ENCODE assay signal across 9 cellular contexts in the genomic region with DNA sequence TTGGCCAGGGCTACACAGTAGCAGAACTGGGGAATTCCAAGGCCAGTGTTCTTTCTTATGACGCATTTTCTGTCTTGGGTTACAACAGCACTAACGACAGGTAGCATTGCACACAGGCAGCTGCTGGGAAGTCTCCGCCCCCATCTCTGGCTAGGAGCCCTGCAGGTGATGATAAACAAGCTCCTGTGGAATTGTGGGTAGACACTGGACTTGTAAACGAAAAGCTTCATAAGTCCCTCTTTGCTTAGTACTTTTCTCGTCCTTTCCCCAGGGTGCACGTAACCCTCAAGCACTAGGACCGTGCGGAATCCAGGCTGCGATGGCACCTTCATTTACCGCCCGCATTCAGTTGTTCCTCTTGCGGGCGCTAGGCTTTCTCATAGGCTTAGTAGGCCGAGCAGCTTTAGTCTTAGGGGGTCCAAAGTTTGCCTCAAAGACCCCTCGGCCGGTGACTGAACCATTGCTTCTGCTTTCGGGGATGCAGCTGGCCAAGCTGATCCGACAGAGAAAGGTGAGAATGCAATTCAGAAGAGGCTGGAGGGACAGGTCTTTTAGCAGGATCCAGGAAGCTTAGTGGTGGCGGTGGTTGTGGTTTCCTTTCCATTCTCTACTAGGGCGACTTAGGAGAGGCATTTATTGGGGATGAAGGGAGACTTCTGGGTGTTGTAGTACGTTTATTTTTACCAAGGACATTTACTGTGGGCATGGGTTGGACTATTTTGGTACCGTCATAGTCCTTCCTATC. TPM values are rescaled to one million over a fixed set of nuclear protein-coding genes. Genes with fewer than 3 reads are reported as not detected.
A peak's percentile ranks its signal among the peaks of the same experiment; 100 is the strongest.
DNase-seq lines count a peak whose midpoint lies in the region; ATAC-seq and TF ChIP-seq lines count a peak whose summit lies in the region.
"Had no signal": no experiment of that assay in that cellular context is flagged by ENCODE, and none has a peak within 500 bp of the region (broad histone marks: within the 10 kb centered on the region; RNA-seq: fewer than 3 reads in every experiment).

A gene with protein sequence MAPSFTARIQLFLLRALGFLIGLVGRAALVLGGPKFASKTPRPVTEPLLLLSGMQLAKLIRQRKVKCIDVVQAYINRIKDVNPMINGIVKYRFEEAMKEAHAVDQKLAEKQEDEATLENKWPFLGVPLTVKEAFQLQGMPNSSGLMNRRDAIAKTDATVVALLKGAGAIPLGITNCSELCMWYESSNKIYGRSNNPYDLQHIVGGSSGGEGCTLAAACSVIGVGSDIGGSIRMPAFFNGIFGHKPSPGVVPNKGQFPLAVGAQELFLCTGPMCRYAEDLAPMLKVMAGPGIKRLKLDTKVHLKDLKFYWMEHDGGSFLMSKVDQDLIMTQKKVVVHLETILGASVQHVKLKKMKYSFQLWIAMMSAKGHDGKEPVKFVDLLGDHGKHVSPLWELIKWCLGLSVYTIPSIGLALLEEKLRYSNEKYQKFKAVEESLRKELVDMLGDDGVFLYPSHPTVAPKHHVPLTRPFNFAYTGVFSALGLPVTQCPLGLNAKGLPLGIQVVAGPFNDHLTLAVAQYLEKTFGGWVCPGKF (plus strand): TSS at position 200 of the 745 bp plus-strand sequence. CDS start 120 bp downstream, at position 320.

- H3K27ac ChIP-seq in WERI-Rb-1 = no peak within 1 kb of the TSS

- peak within 1 kb of the TSS; percentile 64 for H2AFZ ChIP-seq in neuron (ENCODE audit: low read depth, low read length)

- H3K4me1 ChIP-seq in neuron (ENCODE audit: insufficient read depth, low read length) = no peaks in the 10 kb centered on the region

- H3K36me3 ChIP-seq in neuron (ENCODE audit: insufficient read depth, low read length) (no peaks in the 10 kb centered on the region), WERI-Rb-1 (no peaks in the 10 kb centered on the region)

- H3K4me3 ChIP-seq in neuron (ENCODE audit: low read length) = peak within 1 kb of the TSS; percentile 56
- no peak within 1 kb of the TSS for H3K4me3 ChIP-seq in WERI-Rb-1 (ENCODE audit: low read depth, low read length)

- no peak for TF ChIP-seq CTCF in WERI-Rb-1 (IDR thresholded peaks at IDR 0.05; ENCODE audit: low read depth, low read length)

- DNase-seq in NCI-H128 (lab: John Stamatoyannopoulos, UW; ENCODE audit: unreplicated experiment) (peak; percentile 62), A172 (ENCODE audit: low spot score) (no peak), WERI-Rb-1 (no peak)
- DNase-seq in activated CD4-positive, CD25-positive, alpha-beta regulatory T cell treated with anti-CD3 and anti-CD28 coated beads, Interleukin-2, amount 50 U/mL, for 72 hours = peak; percentile 36
- peak; percentile 6 for DNase-seq in effector CD8-positive, alpha-beta T cell (lab: John Stamatoyannopoulos, UW)

- no peaks in the 10 kb centered on the region for H3K27me3 ChIP-seq in neuron (ENCODE audit: insufficient read depth, low read length)
- H3K27me3 ChIP-seq in WERI-Rb-1 (ENCODE audit: insufficient read depth, low read depth, severe bottlenecking) = peaks cover 17% of the 10 kb centered on the region

- ATAC-seq in GM18502 (IDR thresholded peaks at IDR 0.05; ENCODE audit: poor library complexity, unreplicated experiment) (peak; percentile 92), HG02623 (IDR thresholded peaks at IDR 0.05; ENCODE audit: unreplicated experiment) (peak; percentile 83)

- H3K9me3 ChIP-seq in neuron (ENCODE audit: low read length) = no peaks in the 10 kb centered on the region
- H3K9me3 ChIP-seq in WERI-Rb-1 (ENCODE audit: severe bottlenecking) = no peaks in the 10 kb centered on the region

RNA-seq across cellular contexts. Expression of the gene that starts here (rescaled TPM):
- not detected in 2 replicates for total RNA-seq in A172 (2014; rRNA removed; shearing (Covaris generic))
- total RNA-seq: SK-MEL-5 had no signal

Comparison
In these comparisons a context has a peak if more than half of its experiments do, and no peak if none do; other contexts are left out.
1. DNase-seq: peak in NCI-H128 (single experiment), activated CD4-positive, CD25-positive, alpha-beta regulatory T cell treated with anti-CD3 and anti-CD28 coated beads, Interleukin-2, amount 50 U/mL, for 72 hours (single experiment) and effector CD8-positive, alpha-beta T cell (single experiment); none in A172 (single experiment) and WERI-Rb-1 (single experiment).